16 cellular contexts compared by ENCODE assay signal in genomic region chr17:34156741-34157589, GRCh38.
DNase-seq lines count a peak whose midpoint lies in the region; ATAC-seq and TF ChIP-seq lines count a peak whose summit lies in the region.
"Had no signal": no experiment of that assay in that cellular context is flagged by ENCODE, and none has a peak within 500 bp of the region (broad histone marks: within the 10 kb centered on the region; RNA-seq: fewer than 3 reads in every experiment).

No MANE protein-coding gene starts in this region.

- ATAC-seq in Right ventricle myocardium inferior: no peak
- ATAC-seq in heart right ventricle: no peak
- ATAC-seq in GM21447 (IDR thresholded peaks at IDR 0.05; ENCODE audit: unreplicated experiment): no peak
- ATAC-seq: HCT116 had no signal

- 1% methylated on average over 42 of the region's 42 CpGs for WGBS in heart right ventricle, 2 donors
- WGBS in thymus: 5% methylated on average over 42 of the region's 42 CpGs

- peaks cover 0 to 8% (median 6%) of the 10 kb centered on the region in 9 donors for H3K4me1 ChIP-seq in heart right ventricle
- no peaks in the 10 kb centered on the region for H3K4me1 ChIP-seq in thymus (ENCODE audit: control insufficient read depth, insufficient read depth, low read length)

- peak; percentile 62 for DNase-seq in Right ventricle myocardium inferior (ENCODE audit: missing footprints)
- no peak for DNase-seq in heart right ventricle
- DNase-seq in ecto neural progenitor cell (ENCODE audit: low spot score): peak; percentile 81
- peak; percentile 82 for DNase-seq in islet precursor cell
- no peak for DNase-seq in AG20443 (ENCODE audit: low spot score)
- no peak for DNase-seq in AG08395 (ENCODE audit: low spot score)
- DNase-seq: activated naive CD4-positive, alpha-beta T cell treated with Interleukin-2 at 50 U/mL for 16 hours; NCI-H2107; occipital lobe; substantia nigra had no signal

- H3K36me3 ChIP-seq in heart right ventricle (no peaks in the 10 kb centered on the region), thymus (ENCODE audit: control insufficient read depth, insufficient read depth) (no peaks in the 10 kb centered on the region)

- H3K9me3 ChIP-seq in heart right ventricle: peaks cover 0 to 8% (median 0%) of the 10 kb centered on the region in 11 donors
- peaks cover 4% of the 10 kb centered on the region for H3K9me3 ChIP-seq in thymus (ENCODE audit: control insufficient read depth)

- H3K27ac ChIP-seq in heart right ventricle (no peak overlapping the region), thymus (ENCODE audit: low read depth) (no peak overlapping the region)
- H3K27ac ChIP-seq: SK-N-MC, VCaP had no signal

- H3K27me3 ChIP-seq in heart right ventricle: peaks cover 0 to 82% (median 69%) of the 10 kb centered on the region in 7 donors
- H3K27me3 ChIP-seq in thymus (ENCODE audit: control insufficient read depth, insufficient read depth): peaks cover 16% of the 10 kb centered on the region

- H3K4me3 ChIP-seq in heart right ventricle (peak overlapping the region in 3 of 10 donors; percentile 5 to 24 (median 20)), thymus (ENCODE audit: low read length) (peak overlapping the region; percentile 33)
- H3K4me3 ChIP-seq: lung, SK-N-MC had no signal

- TF ChIP-seq CTCF in heart right ventricle (IDR thresholded peaks at IDR 0.05): no peak

- intact Hi-C loops in Right ventricle myocardium inferior (cut with DNase I) (no loop called here), heart right ventricle (cut with DNase I) (no loop called here)

Comparison
In these comparisons a context has a peak if more than half of its experiments do, and no peak if none do; other contexts are left out.
1. DNase-seq: peak in Right ventricle myocardium inferior (single experiment), ecto neural progenitor cell (single experiment) and islet precursor cell (single experiment); none in heart right ventricle (0 of 2), AG20443 (single experiment) and AG08395 (single experiment).